ENCODE assay signal across 22 cellular contexts in genomic region chr14:89384636-89385035, GRCh38. TPM values are rescaled to one million over a fixed set of nuclear protein-coding genes. Genes with fewer than 3 reads are reported as not detected.
DNase-seq lines count a peak whose midpoint lies in the region; ATAC-seq and TF ChIP-seq lines count a peak whose summit lies in the region.
"Had no signal": no experiment of that assay in that cellular context is flagged by ENCODE, and none has a peak within 500 bp of the region (broad histone marks: within the 10 kb centered on the region; RNA-seq: fewer than 3 reads in every experiment).

No MANE protein-coding gene starts in this region.

- TF ChIP-seq CTCF in OCI-LY3 (IDR thresholded peaks at IDR 0.05; ENCODE audit: low read depth, low read length) (no peak), chondrocyte (IDR thresholded peaks at IDR 0.05) (no peak), body of pancreas (IDR thresholded peaks at IDR 0.05) (no peak)

- no peak overlapping the region for H3K4me3 Mint-ChIP-seq in immature natural killer cell
- H3K4me3 Mint-ChIP-seq in stimulated activated effector memory CD8-positive, alpha-beta T cell treated with anti-CD3 and anti-CD28 coated beads, Interleukin-12 subunit alpha, Interleukin-12 subunit beta, amount 100 ng/mL, for 72 hours: no peak overlapping the region
- H3K4me3 Mint-ChIP-seq in chondrocyte (ENCODE audit: unreplicated experiment): no peak overlapping the region
- H3K4me3 Mint-ChIP-seq in T-helper 2 cell treated with Interferon-gamma antibody and Interleukin-4, amounts not matched to agents 5 μg/mL and 100 μg/mL, for 36 hours: no peak overlapping the region
- H3K4me3 Mint-ChIP-seq: T-cell had no signal

- H3K27ac ChIP-seq in OCI-LY3 (ENCODE audit: low read length) (peak overlapping the region; percentile 23; the same call in 1 of the 2 replicates), body of pancreas (no peak overlapping the region)
- H3K27ac ChIP-seq: colonic mucosa, SJSA1, tibial nerve had no signal

- 0 out of 2 replicates have a peak overlapping the region, but pooled peaks have one; percentile 9 for H3K4me3 ChIP-seq in OCI-LY3 (ENCODE audit: low read length)
- H3K4me3 ChIP-seq in body of pancreas: no peak overlapping the region
- H3K4me3 ChIP-seq: colonic mucosa, SJSA1, stomach, tibial nerve had no signal

- H3K4me1 Mint-ChIP-seq in immature natural killer cell (peaks cover 79 to 87% of the 10 kb centered on the region in 2 donors), chondrocyte (ENCODE audit: low read depth) (peaks cover 39% of the 10 kb centered on the region)
- peaks cover 72% of the 10 kb centered on the region for H3K4me1 Mint-ChIP-seq in stimulated activated effector memory CD8-positive, alpha-beta T cell treated with anti-CD3 and anti-CD28 coated beads, Interleukin-12 subunit alpha, Interleukin-12 subunit beta, amount 100 ng/mL, for 72 hours
- H3K4me1 Mint-ChIP-seq in T-helper 2 cell treated with Interferon-gamma antibody and Interleukin-4, amounts not matched to agents 5 μg/mL and 100 μg/mL, for 36 hours (ENCODE audit: low read depth): peaks cover 8% of the 10 kb centered on the region

- H3K4me1 ChIP-seq in OCI-LY3 (ENCODE audit: low read length) (peaks cover 23% of the 10 kb centered on the region), body of pancreas (peaks cover 18% of the 10 kb centered on the region)
- H3K4me1 ChIP-seq: colonic mucosa, SJSA1 had no signal

- H3K27me3 ChIP-seq in OCI-LY3 (ENCODE audit: low read depth, low read length): no peaks in the 10 kb centered on the region; the same call in 1 of the 2 replicates
- no peaks in the 10 kb centered on the region for H3K27me3 ChIP-seq in body of pancreas
- H3K27me3 ChIP-seq: colonic mucosa, SJSA1, stomach, tibial nerve had no signal

- H3K9ac ChIP-seq in OCI-LY3 (ENCODE audit: low read length): no peak overlapping the region

- intact Hi-C loops in body of pancreas (cut with DNase I): no loop called here

- H3K9me3 Mint-ChIP-seq in immature natural killer cell (no peaks in the 10 kb centered on the region), chondrocyte (ENCODE audit: low read depth) (peaks cover 3% of the 10 kb centered on the region)
- H3K9me3 Mint-ChIP-seq in stimulated activated effector memory CD8-positive, alpha-beta T cell treated with anti-CD3 and anti-CD28 coated beads, Interleukin-12 subunit alpha, Interleukin-12 subunit beta, amount 100 ng/mL, for 72 hours: peaks cover 2% of the 10 kb centered on the region
- H3K9me3 Mint-ChIP-seq in T-helper 2 cell treated with Interferon-gamma antibody and Interleukin-4, amounts not matched to agents 5 μg/mL and 100 μg/mL, for 36 hours: peaks cover 15% of the 10 kb centered on the region
- H3K9me3 Mint-ChIP-seq: effector memory CD8-positive, alpha-beta T cell had no signal

- H3K79me2 ChIP-seq in OCI-LY3 (ENCODE audit: low read length): peaks cover 21% of the 10 kb centered on the region

- H3K36me3 ChIP-seq in OCI-LY3 (replicated peaks; ENCODE audit: low read depth, low read length) (peaks cover 8% of the 10 kb centered on the region), body of pancreas (replicated peaks in 1 of 2; ENCODE audit: insufficient read depth in 1 of 2, low read depth in 2 of 2) (no peaks in the 10 kb centered on the region)
- H3K36me3 ChIP-seq: colonic mucosa, tibial nerve had no signal

- no peak for ATAC-seq in stimulated activated effector memory CD8-positive, alpha-beta T cell treated with anti-CD3 and anti-CD28 coated beads, Interleukin-12 subunit alpha, Interleukin-12 subunit beta, amount 100 ng/mL, for 72 hours
- ATAC-seq in body of pancreas: no peak
- ATAC-seq: left cardiac atrium had no signal

- TF ChIP-seq POLR2A in body of pancreas (IDR thresholded peaks at IDR 0.05): no peak

- 95 to 99% methylated on average over 3 of the region's 3 CpGs for WGBS in body of pancreas, 2 donors

- H3K9me3 ChIP-seq in OCI-LY3 (ENCODE audit: insufficient read depth, low read length) (peaks cover 9% of the 10 kb centered on the region; the same call in 1 of the 2 replicates), body of pancreas (no peaks in the 10 kb centered on the region)
- H3K9me3 ChIP-seq: colonic mucosa, tibial nerve had no signal

- peaks cover 56% of the 10 kb centered on the region for H4K20me1 ChIP-seq in OCI-LY3 (ENCODE audit: insufficient read depth, low read length)

- peak overlapping the region in 5 of 6 donors; percentile 9 to 70 (median 48) for H3K27ac Mint-ChIP-seq in immature natural killer cell
- peak overlapping the region; percentile 63 for H3K27ac Mint-ChIP-seq in stimulated activated effector memory CD8-positive, alpha-beta T cell treated with anti-CD3 and anti-CD28 coated beads, Interleukin-12 subunit alpha, Interleukin-12 subunit beta, amount 100 ng/mL, for 72 hours
- no peak overlapping the region for H3K27ac Mint-ChIP-seq in chondrocyte (ENCODE audit: unreplicated experiment)
- no peak overlapping the region for H3K27ac Mint-ChIP-seq in T-helper 2 cell treated with Interferon-gamma antibody and Interleukin-4, amounts not matched to agents 5 μg/mL and 100 μg/mL, for 36 hours
- H3K27ac Mint-ChIP-seq: progenitor cell of endocrine pancreas, T-cell had no signal

- DNase-seq in activated effector memory CD4-positive, alpha-beta T cell treated with anti-CD3 and anti-CD28 coated beads, Interleukin-2, amount 50 U/mL, for 16 hours: peak; percentile 4
- no peak for DNase-seq in activated effector memory CD4-positive, alpha-beta T cell treated with Interleukin-2 at 50 U/mL for 16 hours
- DNase-seq in immature natural killer cell (no peak), chondrocyte (ENCODE audit: low spot score) (no peak), body of pancreas (no peak)
- no peak for DNase-seq in stimulated activated effector memory CD8-positive, alpha-beta T cell treated with anti-CD3 and anti-CD28 coated beads, Interleukin-12 subunit alpha, Interleukin-12 subunit beta, amount 100 ng/mL, for 72 hours (ENCODE audit: low spot score in 2 of 2)
- no peak for DNase-seq in T-helper 2 cell treated with Interferon-gamma antibody and Interleukin-4, amounts not matched to agents 5 μg/mL and 100 μg/mL, for 36 hours (ENCODE audit: low spot score)
- DNase-seq: activated CD4-positive, alpha-beta T cell treated with anti-CD3 and anti-CD28 coated beads for 1 hour; activated CD8-positive, alpha-beta memory T cell treated with anti-CD3 and anti-CD28 coated beads for 24 hours; amniotic stem cell; colonic mucosa; effector memory CD8-positive, alpha-beta T cell; H7; left cardiac atrium; NCI-H1092; stimulated activated CD4-positive, alpha-beta T cell treated with anti-CD3 and anti-CD28 coated beads, Interleukin-15, amount 100 ng/mL, for 24 hours; stomach had no signal

- H2AFZ ChIP-seq in OCI-LY3 (ENCODE audit: low read depth, low read length): no peak overlapping the region

- peaks cover 2 to 3% (median 3%) of the 10 kb centered on the region in 3 donors for H3K27me3 Mint-ChIP-seq in immature natural killer cell (ENCODE audit: low read depth in 3 of 3)
- H3K27me3 Mint-ChIP-seq in chondrocyte (ENCODE audit: low read depth): no peaks in the 10 kb centered on the region
- H3K27me3 Mint-ChIP-seq in T-helper 2 cell treated with Interferon-gamma antibody and Interleukin-4, amounts not matched to agents 5 μg/mL and 100 μg/mL, for 36 hours (ENCODE audit: low read depth): no peaks in the 10 kb centered on the region
- H3K27me3 Mint-ChIP-seq: effector memory CD8-positive, alpha-beta T cell; T-cell had no signal

- peak overlapping the region; percentile 48 for H3K4me2 ChIP-seq in OCI-LY3 (ENCODE audit: low read length)

- H3K36me3 Mint-ChIP-seq in immature natural killer cell (peaks cover 0 to 4% (median 3%) of the 10 kb centered on the region in 3 donors), chondrocyte (ENCODE audit: low read depth) (peaks cover 1% of the 10 kb centered on the region)
- H3K36me3 Mint-ChIP-seq in stimulated activated effector memory CD8-positive, alpha-beta T cell treated with anti-CD3 and anti-CD28 coated beads, Interleukin-12 subunit alpha, Interleukin-12 subunit beta, amount 100 ng/mL, for 72 hours: peaks cover 23% of the 10 kb centered on the region
- peaks cover 29% of the 10 kb centered on the region for H3K36me3 Mint-ChIP-seq in T-helper 2 cell treated with Interferon-gamma antibody and Interleukin-4, amounts not matched to agents 5 μg/mL and 100 μg/mL, for 36 hours (ENCODE audit: low read depth)

RNA-seq across cellular contexts. Expression of gene FOXN3, which starts 32.4 kb away (rescaled TPM):
- polyA plus RNA-seq in immature natural killer cell: 100 to 1,000 TPM in 2 of 3 donors, 10 to 100 TPM in 1; 88.6 to 150 (median 102) TPM
- total RNA-seq in chondrocyte: 129 to 161 TPM (median 155 TPM) in 3 replicates
- total RNA-seq in body of pancreas: 10 to 100 TPM; 42.3 to 61.6 TPM

Comparison
In these comparisons a context has a peak if more than half of its experiments do, and no peak if none do; other contexts are left out.
1. H3K27ac Mint-ChIP-seq: peak in immature natural killer cell (5 of 6) and stimulated activated effector memory CD8-positive, alpha-beta T cell treated with anti-CD3 and anti-CD28 coated beads, Interleukin-12 subunit alpha, Interleukin-12 subunit beta, amount 100 ng/mL, for 72 hours (single experiment); none in chondrocyte (single experiment) and T-helper 2 cell treated with Interferon-gamma antibody and Interleukin-4, amounts not matched to agents 5 μg/mL and 100 μg/mL, for 36 hours (single experiment).